Comparison of ENCODE assay signal across 8 cellular contexts in genomic region chr11:60951909-60952741, GRCh38. TPM values are rescaled to one million over a fixed set of nuclear protein-coding genes. Genes with fewer than 3 reads are reported as not detected.
A peak's percentile ranks its signal among the peaks of the same experiment; 100 is the strongest.
DNase-seq lines count a peak whose midpoint lies in the region; ATAC-seq and TF ChIP-seq lines count a peak whose summit lies in the region.

Gene SLC15A3 (minus strand): TSS chr11:60952176. CDS start chr11:60951551, 625 bp downstream.

- WGBS in heart right ventricle, 2 donors: 11 to 12% methylated on average over 22 of the region's 22 CpGs

- H3K4me3 Mint-ChIP-seq in activated naive CD4-positive, alpha-beta T cell treated with anti-CD3 and anti-CD28 coated beads for 36 hours: peak within 1 kb of the TSS; percentile 68

- H2AFZ ChIP-seq in Karpas-422 (ENCODE audit: low read length): peak within 1 kb of the TSS; percentile 73

- intact Hi-C loops in activated naive CD4-positive, alpha-beta T cell treated with anti-CD3 and anti-CD28 coated beads for 36 hours (cut with micrococcal nuclease): loop anchor here (2.0 to 5.0 kb wide), 2 partner anchors 37 to 110 kb away; partner anchors contain the start of genes CCDC86 and TMEM109
- intact Hi-C loops in heart right ventricle (cut with DNase I): loop anchor here in 3 of 10 donors (5.0 kb wide), 2 partner anchors 35 to 45 kb away; partner anchors contain the start of gene PRPF19 (in 1 of the 3)

- CTCF ChIA-PET in activated naive CD4-positive, alpha-beta T cell treated with anti-CD3 and anti-CD28 coated beads for 36 hours (lab: Charles Lee): interaction anchor here (1.2 kb wide), 1 partner anchor 17 kb away, joined by 3 read pairs; no protein-coding TSS in a partner anchor

- H3K4me2 ChIP-seq in Karpas-422 (ENCODE audit: low read depth, low read length, poor library complexity, severe bottlenecking): peak within 1 kb of the TSS; percentile 96

- no peaks in the 10 kb centered on the region for H4K20me1 ChIP-seq in Karpas-422 (ENCODE audit: insufficient read depth, low read depth, low read length)

- peak within 1 kb of the TSS; percentile 90 for H3K9ac ChIP-seq in Karpas-422 (ENCODE audit: low read length)

- H3K4me1 ChIP-seq in Karpas-422 (ENCODE audit: low read length): peaks cover 44% of the 10 kb centered on the region
- peaks cover 0 to 76% (median 29%) of the 10 kb centered on the region in 9 donors for H3K4me1 ChIP-seq in heart right ventricle

- peaks cover 40% of the 10 kb centered on the region for H3K79me2 ChIP-seq in Karpas-422 (ENCODE audit: low read length)

- H3K4me3 ChIP-seq in GM06990 (replicated peaks; ENCODE audit: low read depth, low read length) (peak within 1 kb of the TSS; percentile 91), Karpas-422 (ENCODE audit: low read length) (peak within 1 kb of the TSS; percentile 93), heart right ventricle (peak within 1 kb of the TSS; percentile 42 to 72 (median 56))

- H3K27me3 Mint-ChIP-seq in activated naive CD4-positive, alpha-beta T cell treated with anti-CD3 and anti-CD28 coated beads for 36 hours (ENCODE audit: low read depth): no peaks in the 10 kb centered on the region

- H3K9me3 ChIP-seq in Karpas-422 (ENCODE audit: low read length) (no peaks in the 10 kb centered on the region), heart right ventricle (no peaks in the 10 kb centered on the region)

- no peaks in the 10 kb centered on the region for H3K36me3 Mint-ChIP-seq in activated naive CD4-positive, alpha-beta T cell treated with anti-CD3 and anti-CD28 coated beads for 36 hours (ENCODE audit: low read depth)

- peak; percentile 69 for ATAC-seq in GM21529 (IDR thresholded peaks at IDR 0.05; ENCODE audit: unreplicated experiment)
- ATAC-seq in heart right ventricle: peak; percentile 71 to 83 (median 81)

- H3K27ac Mint-ChIP-seq in activated naive CD4-positive, alpha-beta T cell treated with anti-CD3 and anti-CD28 coated beads for 36 hours: peak within 1 kb of the TSS; percentile 69

- no peak for TF ChIP-seq CTCF in GM06990 (IDR thresholded peaks at IDR 0.05; ENCODE audit: insufficient read depth, low read length, poor library complexity, severe bottlenecking)
- TF ChIP-seq CTCF in heart right ventricle (IDR thresholded peaks at IDR 0.05): no peak

- H3K27ac ChIP-seq in Karpas-422 (ENCODE audit: low read length) (peak within 1 kb of the TSS; percentile 85), heart right ventricle (peak within 1 kb of the TSS; percentile 80 to 96 (median 86))

- H3K9me2 ChIP-seq in Karpas-422 (replicated peaks; ENCODE audit: insufficient read depth, low read length): no peaks in the 10 kb centered on the region

- DNase-seq in GM06990 (ENCODE audit: extremely low read depth, insufficient read length): peak; percentile 76
- peak; percentile 96 for DNase-seq in Karpas-422
- peak; percentile 64 for DNase-seq in activated naive CD4-positive, alpha-beta T cell treated with anti-CD3 and anti-CD28 coated beads for 36 hours
- DNase-seq in heart right ventricle: peak; percentile 59 to 67
- peak; percentile 78 for DNase-seq in pons (ENCODE audit: low spot score)
- no peak for DNase-seq in 8988T
- no peak for DNase-seq in superior temporal gyrus (ENCODE audit: extremely low spot score)

- H3K36me3 ChIP-seq in GM06990 (ENCODE audit: control insufficient read depth, insufficient read depth, low read length): no peaks in the 10 kb centered on the region; the same call in 1 of the 2 replicates
- H3K36me3 ChIP-seq in Karpas-422 (ENCODE audit: insufficient read depth, low read length): no peaks in the 10 kb centered on the region; the same call in 1 of the 2 replicates
- peaks cover 0 to 2% (median 0%) of the 10 kb centered on the region in 9 donors for H3K36me3 ChIP-seq in heart right ventricle

- no peaks in the 10 kb centered on the region for H3K27me3 ChIP-seq in GM06990 (replicated peaks; ENCODE audit: control insufficient read depth, insufficient read depth, low read length)
- H3K27me3 ChIP-seq in Karpas-422 (ENCODE audit: low read length): no peaks in the 10 kb centered on the region
- H3K27me3 ChIP-seq in heart right ventricle: peaks cover 0 to 10% (median 5%) of the 10 kb centered on the region in 7 donors

- H3K4me1 Mint-ChIP-seq in activated naive CD4-positive, alpha-beta T cell treated with anti-CD3 and anti-CD28 coated beads for 36 hours (ENCODE audit: low read depth): peaks cover 27% of the 10 kb centered on the region

- H3K9me3 Mint-ChIP-seq in activated naive CD4-positive, alpha-beta T cell treated with anti-CD3 and anti-CD28 coated beads for 36 hours: no peaks in the 10 kb centered on the region

RNA-seq across cellular contexts. Expression of gene SLC15A3, which starts in this region (rescaled TPM):
- total RNA-seq in Karpas-422 (2014; rRNA removed; shearing (Covaris generic); ENCODE audit: low replicate concordance): 49.5 and 64.7 TPM in 2 replicates
- 1 to 10 TPM; 5.6 to 5.8 TPM for total RNA-seq in activated naive CD4-positive, alpha-beta T cell treated with anti-CD3 and anti-CD28 coated beads for 36 hours
- 10 to 100 TPM in 9 of 10 donors, 1 to 10 TPM in 1; 9.5 to 52.4 (median 18.5) TPM for total RNA-seq in heart right ventricle
- 10 to 100 TPM; 21.3 to 36.9 TPM for polyA plus RNA-seq in heart right ventricle

Comparison
In these comparisons a context has a peak if more than half of its experiments do, and no peak if none do; other contexts are left out.
1. DNase-seq: peak in GM06990 (single experiment), Karpas-422 (single experiment), activated naive CD4-positive, alpha-beta T cell treated with anti-CD3 and anti-CD28 coated beads for 36 hours (single experiment), heart right ventricle (2 of 2) and pons (single experiment); none in 8988T (single experiment) and superior temporal gyrus (single experiment).
2. Peak in every context shown above with its lines, with median percentiles within 50 percentile points of each other: H3K4me3 ChIP-seq.